In the genomic region with DNA sequence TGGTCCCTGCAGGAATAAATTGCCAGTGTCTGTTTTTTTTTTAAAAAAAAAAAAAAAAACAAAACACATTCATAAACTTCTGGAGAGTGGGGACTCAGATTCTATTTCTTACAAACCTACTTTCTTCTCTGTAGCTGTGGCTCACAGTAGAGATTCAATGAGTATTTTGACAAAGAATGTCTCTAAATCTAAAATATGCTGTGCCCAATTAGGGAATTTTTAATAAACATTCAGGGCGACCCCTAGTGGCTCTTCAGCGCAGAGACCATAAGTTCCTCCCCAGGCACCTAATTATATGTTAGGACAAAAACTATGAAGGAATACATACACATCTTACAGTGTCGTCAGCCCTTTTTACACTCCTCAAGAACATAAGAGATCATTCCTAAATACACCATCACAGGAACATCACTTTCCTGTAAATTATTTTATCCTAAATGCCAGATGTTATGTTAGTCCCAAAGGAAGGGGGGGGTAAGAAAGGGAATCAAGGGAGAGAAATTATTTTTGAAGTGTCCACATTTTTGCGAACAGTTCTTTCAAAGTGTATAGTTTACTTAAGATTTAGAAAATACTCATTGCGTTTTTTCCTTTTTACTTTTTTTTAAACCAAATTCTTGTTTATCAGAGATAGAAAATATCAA, we compare ENCODE assay signal across 8 cellular contexts. TPM values are rescaled to one million over a fixed set of nuclear protein-coding genes. Genes with fewer than 3 reads are reported as not detected.
DNase-seq lines count a peak whose midpoint lies in the region; ATAC-seq and TF ChIP-seq lines count a peak whose summit lies in the region.

No MANE protein-coding gene starts in this region.

- H3K9me3 ChIP-seq in Peyer's patch (no peaks in the 10 kb centered on the region), upper lobe of right lung (no peaks in the 10 kb centered on the region)

- H3K27ac ChIP-seq in Peyer's patch, result no peak overlapping the region
- H3K27ac ChIP-seq in upper lobe of right lung, result no peak overlapping the region

- H3K27me3 Mint-ChIP-seq in chondrocyte (ENCODE audit: low read depth), result no peaks in the 10 kb centered on the region

- H3K36me3 ChIP-seq in Peyer's patch (peaks cover 0 to 80% (median 0%) of the 10 kb centered on the region in 3 donors), upper lobe of right lung (peaks cover 81% of the 10 kb centered on the region)

- H3K4me1 ChIP-seq in Peyer's patch (peaks cover 0 to 4% (median 0%) of the 10 kb centered on the region in 4 donors), upper lobe of right lung (peaks cover 55% of the 10 kb centered on the region)

- in situ Hi-C loops in KBM-7 (cut with MboI; ENCODE audit: low pct_unique_long_range_greater_than_20kb, low sequenced_read_pairs), result no loop called here

- H3K27ac Mint-ChIP-seq in chondrocyte (ENCODE audit: unreplicated experiment), result peak overlapping the region; percentile 99

- peak; percentile 73 for ATAC-seq in upper lobe of right lung

- TF ChIP-seq CTCF in Peyer's patch (IDR thresholded peaks at IDR 0.05) (peak; percentile 49 to 75 (median 72)), chondrocyte (IDR thresholded peaks at IDR 0.05) (peak; percentile 98), upper lobe of right lung (IDR thresholded peaks at IDR 0.05) (peak; percentile 79)

- peaks cover 63% of the 10 kb centered on the region for H3K4me1 Mint-ChIP-seq in chondrocyte (ENCODE audit: low read depth)

- peak; percentile 45 for DNase-seq in DMS114 treated with DMSO at 0.1 percent for 48 hours (lab: John Stamatoyannopoulos, UW; ENCODE audit: unreplicated experiment)
- DNase-seq in KBM-7, result peak; percentile 69
- peak in 1 of 3 donors; percentile 67 for DNase-seq in Peyer's patch
- DNase-seq in chondrocyte (ENCODE audit: low spot score), result no peak
- DNase-seq in medulla oblongata (ENCODE audit: extremely low spot score), result peak; percentile 85
- DNase-seq in upper lobe of right lung, result no peak
- no peak for DNase-seq in T1000 (lab: John Stamatoyannopoulos, UW)
- DNase-seq in mucosa of gallbladder (ENCODE audit: low spot score), result no peak

- no peak for TF ChIP-seq POLR2A in Peyer's patch (IDR thresholded peaks at IDR 0.05)

- peaks cover 22% of the 10 kb centered on the region for H3K36me3 Mint-ChIP-seq in chondrocyte (ENCODE audit: low read depth)

- no peaks in the 10 kb centered on the region for H3K27me3 ChIP-seq in Peyer's patch
- H3K27me3 ChIP-seq in upper lobe of right lung, result no peaks in the 10 kb centered on the region

- H3K4me3 ChIP-seq in Peyer's patch (no peak overlapping the region), upper lobe of right lung (no peak overlapping the region)

- no peak overlapping the region for H3K4me3 Mint-ChIP-seq in chondrocyte (ENCODE audit: unreplicated experiment)

- intact Hi-C loops in upper lobe of right lung (cut with DNase I), result loop anchor here (10.0 kb wide), 2 partner anchors 211 to 301 kb away; no protein-coding TSS in a partner anchor

- no peaks in the 10 kb centered on the region for H3K9me3 Mint-ChIP-seq in chondrocyte (ENCODE audit: low read depth)

RNA-seq across cellular contexts. Expression of gene NAA20, which starts 21.8 kb away (rescaled TPM):
- total RNA-seq in Peyer's patch, result 10 to 100 TPM; 13.3 to 20.9 (median 15.4) TPM
- total RNA-seq in chondrocyte, result 44.9 to 47.2 TPM (median 46.2 TPM) in 3 replicates
- 63.1 TPM for total RNA-seq in upper lobe of right lung
- 54.3 TPM for total RNA-seq in mucosa of gallbladder

RNA-seq across cellular contexts. Expression of gene CRNKL1, which starts 56.9 kb away (rescaled TPM):
- total RNA-seq in Peyer's patch (10 to 100 TPM; 11.9 to 56.1 (median 23.9) TPM), chondrocyte (14.3 to 20.5 TPM (median 16.4 TPM) in 3 replicates), upper lobe of right lung (20.2 TPM), mucosa of gallbladder (24.9 TPM)

RNA-seq across cellular contexts. Expression of gene CFAP61, which starts 57.0 kb away (rescaled TPM):
- not detected for total RNA-seq in Peyer's patch
- not detected in 3 replicates for total RNA-seq in chondrocyte
- total RNA-seq in upper lobe of right lung, result not detected
- total RNA-seq in mucosa of gallbladder, result 0.78 TPM

Comparison
In these comparisons a context has a peak if more than half of its experiments do, and no peak if none do; other contexts are left out.
1. DNase-seq: peak in DMS114 treated with DMSO at 0.1 percent for 48 hours (single experiment), KBM-7 (single experiment) and medulla oblongata (single experiment); none in chondrocyte (single experiment), upper lobe of right lung (single experiment), T1000 (single experiment) and mucosa of gallbladder (single experiment).
2. Peak in every context shown above with its lines, with median percentiles within 50 percentile points of each other: CTCF ChIP-seq.